In the genomic region with DNA sequence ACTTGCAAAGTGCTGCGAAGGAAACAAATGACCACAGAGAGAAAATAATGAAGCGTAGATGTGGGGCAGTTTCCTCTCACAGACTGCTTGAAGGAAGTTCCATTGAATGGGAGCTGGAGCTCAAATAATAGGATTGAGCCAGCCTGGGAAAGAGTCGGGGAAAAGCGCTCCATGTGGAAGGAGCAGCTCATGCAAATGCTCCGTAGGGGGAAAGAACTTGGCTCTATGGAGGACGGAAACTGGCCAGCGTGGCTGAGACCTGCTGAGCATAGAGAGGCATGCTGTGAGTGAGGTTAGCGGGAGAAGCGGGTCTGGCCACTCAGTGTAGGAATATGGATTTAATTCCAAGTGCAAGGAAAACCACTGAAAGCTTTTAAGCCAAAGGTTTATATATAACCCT, we compare ENCODE assay signal across 16 cellular contexts. TPM values are rescaled to one million over a fixed set of nuclear protein-coding genes. Genes with fewer than 3 reads are reported as not detected.
DNase-seq lines count a peak whose midpoint lies in the region; ATAC-seq and TF ChIP-seq lines count a peak whose summit lies in the region.
"Had no signal": no experiment of that assay in that cellular context is flagged by ENCODE, and none has a peak within 500 bp of the region (broad histone marks: within the 10 kb centered on the region; RNA-seq: fewer than 3 reads in every experiment).

No MANE protein-coding gene starts in this region.

- no peak for TF ChIP-seq CTCF in Peyer's patch (IDR thresholded peaks at IDR 0.05)

- DNase-seq in ELF-1 (ENCODE audit: low read depth, low spot score) = peak; percentile 37
- peak; percentile 25 for DNase-seq in RPMI7951 (ENCODE audit: low read depth)
- DNase-seq in ecto neural progenitor cell (ENCODE audit: low spot score) = peak; percentile 58
- peak; percentile 21 for DNase-seq in iPS-NIHi11 (ENCODE audit: low spot score)
- no peak for DNase-seq in Peyer's patch
- DNase-seq in islet precursor cell = no peak
- DNase-seq: COR-L47, NCI-H1417, NCI-H187 treated with DMSO at 0.1 percent for 48 hours, SHP77, SK-N-SH had no signal

- no peak overlapping the region for H3K27ac ChIP-seq in Peyer's patch
- H3K27ac ChIP-seq: A549 had no signal

- no peaks in the 10 kb centered on the region for H3K27me3 ChIP-seq in Peyer's patch

- TF ChIP-seq POLR2A in Peyer's patch (IDR thresholded peaks at IDR 0.05) = no peak

- no peak overlapping the region for H3K4me3 ChIP-seq in Peyer's patch
- H3K4me3 ChIP-seq: A549, HAP-1 had no signal

- no peaks in the 10 kb centered on the region for H3K9me3 ChIP-seq in Peyer's patch
- H3K9me3 ChIP-seq: A549, HAP-1, SK-N-SH had no signal

- no peak for ATAC-seq in HG02970 (IDR thresholded peaks at IDR 0.05; ENCODE audit: low FRiP score, unreplicated experiment)
- ATAC-seq in HG03354 (IDR thresholded peaks at IDR 0.05; ENCODE audit: poor library complexity, severe bottlenecking, unreplicated experiment) = no peak
- ATAC-seq: A549 had no signal

- no peaks in the 10 kb centered on the region for H3K36me3 ChIP-seq in Peyer's patch
- H3K36me3 ChIP-seq: HAP-1 had no signal

- no peaks in the 10 kb centered on the region for H3K4me1 ChIP-seq in Peyer's patch

RNA-seq across cellular contexts. Expression of gene VIT, which starts 28.6 kb away (rescaled TPM):
- total RNA-seq in RPMI7951 (2014; rRNA removed; shearing (Covaris generic)) = 0.88 and 2.9 TPM in 2 replicates
- total RNA-seq in Peyer's patch = 1 to 10 TPM; 1.2 to 5.0 (median 3.8) TPM
- total RNA-seq: Daoy had no signal

Comparison
In these comparisons a context has a peak if more than half of its experiments do, and no peak if none do; other contexts are left out.
1. DNase-seq: peak in ELF-1 (single experiment), RPMI7951 (single experiment), ecto neural progenitor cell (single experiment) and iPS-NIHi11 (single experiment); none in Peyer's patch (0 of 3) and islet precursor cell (single experiment).